Comparison of ENCODE assay signal across 16 cellular contexts in genomic region chr7:46928719-46929118, GRCh38.
DNase-seq lines count a peak whose midpoint lies in the region; ATAC-seq, FAIRE-seq and TF ChIP-seq lines count a peak whose summit lies in the region.
"Had no signal": no experiment of that assay in that cellular context is flagged by ENCODE, and none has a peak within 500 bp of the region (broad histone marks: within the 10 kb centered on the region; RNA-seq: fewer than 3 reads in every experiment).

No MANE protein-coding gene starts in this region.

- H2AFZ ChIP-seq in IMR-90 (replicated peaks; ENCODE audit: low read length, poor library complexity) (no peak overlapping the region), keratinocyte (ENCODE audit: control insufficient read depth, low read length) (peak overlapping the region; percentile 25)

- H3K4me3 Mint-ChIP-seq in natural killer cell treated with Interleukin-12 subunit alpha and Interleukin-12 subunit beta and Interleukin-15 and Interleukin-18, amount 100 ng/mL, for 72 hours, result no peak overlapping the region
- H3K4me3 Mint-ChIP-seq: CD14-positive monocyte; CD8-positive, alpha-beta T cell had no signal

- no peaks in the 10 kb centered on the region for H3K27me3 Mint-ChIP-seq in natural killer cell treated with Interleukin-12 subunit alpha and Interleukin-12 subunit beta and Interleukin-15 and Interleukin-18, amount 100 ng/mL, for 72 hours

- H2BK20ac ChIP-seq in IMR-90 (ENCODE audit: low read depth, low read length), result no peak overlapping the region

- WGBS in A549 (ENCODE audit: missing lambda C conversion rate), result 27% methylated on average over 4 of the region's 4 CpGs
- 50% methylated on average over 1 of the region's 4 CpGs; no CpG with 5 or more reads in 1 of the 2 experiments for WGBS in IMR-90 (ENCODE audit: extremely low coverage in 2 of 2, insufficient read length in 1 of 2), 2 experiments
- WGBS in spleen, 5 donors, result 51 to 66% (median 63%) methylated on average over 4 of the region's 4 CpGs

- intact Hi-C loops in IMR-90 (cut with micrococcal nuclease) (no loop called here), spleen (cut with DNase I; ENCODE audit: low total_unique reads) (no loop called here)

- H3K4me1 Mint-ChIP-seq in natural killer cell treated with Interleukin-12 subunit alpha and Interleukin-12 subunit beta and Interleukin-15 and Interleukin-18, amount 100 ng/mL, for 72 hours (ENCODE audit: low read depth in 2 of 2), result no peaks in the 10 kb centered on the region
- H3K4me1 Mint-ChIP-seq: CD14-positive monocyte had no signal

- no peak for ATAC-seq in A549
- no peak for ATAC-seq in IMR-90 (ENCODE audit: low read depth)
- ATAC-seq in natural killer cell treated with Interleukin-12 subunit alpha and Interleukin-12 subunit beta and Interleukin-15 and Interleukin-18, amount 100 ng/mL, for 72 hours, result no peak
- ATAC-seq: CD8-positive, alpha-beta T cell had no signal

- DNase-seq in A549 (ENCODE audit: low read depth in 1 of 2, low spot score in 1 of 2) (no peak), IMR-90 (no peak), keratinocyte (ENCODE audit: low read depth, low spot score) (no peak), renal cortical epithelial cell (ENCODE audit: low read depth) (peak; percentile 74), spleen (no peak), NCI-H82 (lab: John Stamatoyannopoulos, UW) (no peak)
- DNase-seq in natural killer cell treated with Interleukin-12 subunit alpha and Interleukin-12 subunit beta and Interleukin-15 and Interleukin-18, amount 100 ng/mL, for 72 hours (ENCODE audit: low spot score), result no peak
- DNase-seq: CD8-positive, alpha-beta T cell; COR-L47; DND-41; GDM1; GOT3; HCEC 1CT had no signal

- no peak overlapping the region for H4K8ac ChIP-seq in IMR-90 (ENCODE audit: low read depth in 2 of 2, low read length in 2 of 2)

- no peak overlapping the region for H3K4ac ChIP-seq in IMR-90 (ENCODE audit: low read depth, low read length)

- H3K4me1 ChIP-seq in A549 (peaks cover 34% of the 10 kb centered on the region), IMR-90 (ENCODE audit: control insufficient read depth, insufficient read depth, low read length) (peaks cover 10% of the 10 kb centered on the region), keratinocyte (ENCODE audit: control insufficient read depth, extremely low read depth, insufficient read depth, low read length) (peaks cover 31% of the 10 kb centered on the region), spleen (no peaks in the 10 kb centered on the region)

- BruUV-seq in IMR-90 (replicated peaks; lab: Mats Ljungman, UMichigan), result no TSS peak

- in situ Hi-C loops in IMR-90 (cut with MboI; ENCODE audit: low sequenced_read_pairs), result loop anchor here (25.0 kb wide), 1 partner anchor 1016 kb away; the partner anchor contains the start of gene IGFBP3

- H4K5ac ChIP-seq in IMR-90 (ENCODE audit: low read depth, low read length), result no peak overlapping the region

- H2AK9ac ChIP-seq in IMR-90 (replicated peaks; ENCODE audit: low read depth, low read length, poor library complexity), result no peak overlapping the region

- H4K20me1 ChIP-seq in IMR-90 (ENCODE audit: insufficient read depth, low read length) (no peaks in the 10 kb centered on the region), keratinocyte (ENCODE audit: control insufficient read depth, extremely low read depth, insufficient read depth, low read length) (no peaks in the 10 kb centered on the region)

- no peak overlapping the region for H3K27ac ChIP-seq in A549
- no peak overlapping the region for H3K27ac ChIP-seq in IMR-90 (ENCODE audit: insufficient read depth, low read length)
- no peak overlapping the region for H3K27ac ChIP-seq in keratinocyte (ENCODE audit: control insufficient read depth, insufficient read depth, low read length)
- H3K27ac ChIP-seq in spleen, result no peak overlapping the region

- H3K4me3 ChIP-seq in A549 (no peak overlapping the region), IMR-90 (ENCODE audit: insufficient read depth, low read depth, low read length) (no peak overlapping the region), keratinocyte (ENCODE audit: control insufficient read depth in 2 of 3, extremely low read depth in 1 of 3, insufficient read depth in 2 of 3, low read depth in 1 of 3, low read length in 3 of 3) (no peak overlapping the region), spleen (no peak overlapping the region)

- TF ChIP-seq EP300 in A549 (IDR thresholded peaks at IDR 0.05), result no peak

- no peaks in the 10 kb centered on the region for H3K79me1 ChIP-seq in IMR-90 (ENCODE audit: low read depth in 1 of 2, low read length in 2 of 2)

- TF ChIP-seq RAD21 in A549 (conservative IDR thresholded peaks at IDR 0.05 in 1 of 2, IDR thresholded peaks at IDR 0.05 in 1 of 2), result no peak
- TF ChIP-seq RAD21 in IMR-90 (IDR thresholded peaks at IDR 0.05; ENCODE audit: low read length), result no peak

- no peak overlapping the region for H2BK120ac ChIP-seq in IMR-90 (ENCODE audit: low read depth, low read length)

- H2BK15ac ChIP-seq in IMR-90 (ENCODE audit: low read depth, low read length), result no peak overlapping the region

- H3K9ac ChIP-seq in IMR-90 (ENCODE audit: low read depth, low read length) (no peak overlapping the region), keratinocyte (ENCODE audit: control insufficient read depth, extremely low read depth, insufficient read depth, low read length) (no peak overlapping the region)

- H3K23ac ChIP-seq in IMR-90 (ENCODE audit: low read depth, low read length), result no peak overlapping the region

- no peak overlapping the region for H3K14ac ChIP-seq in IMR-90 (replicated peaks; ENCODE audit: low read depth, low read length)

- POLR2A ChIA-PET in A549 (lab: Yijun Ruan, JAX) (no interaction called here), IMR-90 (lab: Charles Lee; ENCODE audit: unreplicated experiment) (no interaction called here)

- CTCF ChIA-PET in A549 (lab: Yijun Ruan, JAX), result interaction anchor here (1.0 kb wide), 1 partner anchor 11 kb away, joined by 3 read pairs; no protein-coding TSS in a partner anchor
- CTCF ChIA-PET in IMR-90 (lab: Yijun Ruan, JAX), result interaction anchor here (1.8 kb wide), 1 partner anchor 1006 kb away, joined by 5 read pairs; no protein-coding TSS in a partner anchor

- no peak overlapping the region for H2BK5ac ChIP-seq in IMR-90 (ENCODE audit: low read depth, low read length, poor library complexity, severe bottlenecking)

- H3K36me3 Mint-ChIP-seq in natural killer cell treated with Interleukin-12 subunit alpha and Interleukin-12 subunit beta and Interleukin-15 and Interleukin-18, amount 100 ng/mL, for 72 hours, result no peaks in the 10 kb centered on the region
- H3K36me3 Mint-ChIP-seq: CD14-positive monocyte; CD8-positive, alpha-beta T cell had no signal

- no peaks in the 10 kb centered on the region for H3K36me3 ChIP-seq in IMR-90 (ENCODE audit: control insufficient read depth, insufficient read depth, low read length)
- H3K36me3 ChIP-seq in keratinocyte (ENCODE audit: control insufficient read depth in 2 of 2, extremely low read depth in 1 of 2, insufficient read depth in 2 of 2, low read length in 2 of 2), result no peaks in the 10 kb centered on the region
- H3K36me3 ChIP-seq in spleen, result no peaks in the 10 kb centered on the region

- no peak overlapping the region for H2AK5ac ChIP-seq in IMR-90 (ENCODE audit: low read depth, low read length)

- no peak overlapping the region for H3K27ac Mint-ChIP-seq in natural killer cell treated with Interleukin-12 subunit alpha and Interleukin-12 subunit beta and Interleukin-15 and Interleukin-18, amount 100 ng/mL, for 72 hours
- H3K27ac Mint-ChIP-seq: CD14-positive monocyte; CD8-positive, alpha-beta T cell had no signal

- FAIRE-seq in A549 (lab: Jason Lieb, UNC) (no peak), keratinocyte (lab: Jason Lieb, UNC) (peak; percentile 53)
- FAIRE-seq: GM12892, GM19239 had no signal

- peak overlapping the region; percentile 52; the same call in 1 of the 2 replicates for H3K18ac ChIP-seq in IMR-90 (ENCODE audit: low read depth, low read length)

- H3K27me3 ChIP-seq in IMR-90 (ENCODE audit: control insufficient read depth, insufficient read depth, low read length) (no peaks in the 10 kb centered on the region), keratinocyte (ENCODE audit: control insufficient read depth, extremely low read depth, insufficient read depth, low read length) (no peaks in the 10 kb centered on the region), spleen (replicated peaks in 1 of 7) (no peaks in the 10 kb centered on the region)

- H3K4me2 ChIP-seq in A549 (peak overlapping the region; percentile 4; the same call in 1 of the 3 replicates), IMR-90 (ENCODE audit: low read depth, low read length) (no peak overlapping the region), keratinocyte (ENCODE audit: control insufficient read depth, extremely low read depth, insufficient read depth, low read depth, low read length) (no peak overlapping the region)

- dilution Hi-C loops in IMR-90 (cut with HindIII; ENCODE audit: low sequenced_read_pairs, unreplicated experiment) (no loop called here), keratinocyte (cut with MboI; ENCODE audit: extremely low pct_ligation_motif_present, low sequenced_read_pairs) (no loop called here)

- H3K56ac ChIP-seq in IMR-90 (ENCODE audit: extremely low read depth, insufficient read depth, low read length), result no peak overlapping the region

- TF ChIP-seq POLR2A in A549 (IDR thresholded peaks at IDR 0.05; ENCODE audit: low read length) (no peak), IMR-90 (IDR thresholded peaks at IDR 0.05; ENCODE audit: low read depth, low read length) (no peak), spleen (IDR thresholded peaks at IDR 0.05) (no peak)

- H3K9me3 Mint-ChIP-seq in natural killer cell treated with Interleukin-12 subunit alpha and Interleukin-12 subunit beta and Interleukin-15 and Interleukin-18, amount 100 ng/mL, for 72 hours, result peaks cover 19% of the 10 kb centered on the region

- H3K79me2 ChIP-seq in keratinocyte (ENCODE audit: control insufficient read depth, insufficient read depth, low read length), result no peaks in the 10 kb centered on the region

- H3K9me1 ChIP-seq in IMR-90 (ENCODE audit: insufficient read depth, low read length), result peaks cover 4% of the 10 kb centered on the region
- H3K9me1 ChIP-seq in keratinocyte (ENCODE audit: control insufficient read depth, extremely low read depth, insufficient read depth, low read length), result no peaks in the 10 kb centered on the region

- H3K9me3 ChIP-seq in A549, result 0 out of 3 replicates have a peak, but pooled peaks cover 2% of the 10 kb centered on the region
- no peaks in the 10 kb centered on the region for H3K9me3 ChIP-seq in IMR-90 (ENCODE audit: control insufficient read depth, insufficient read depth, low read length)
- no peaks in the 10 kb centered on the region for H3K9me3 ChIP-seq in keratinocyte (ENCODE audit: control insufficient read depth, low read depth, low read length)
- peaks cover 0 to 12% (median 2%) of the 10 kb centered on the region in 8 donors for H3K9me3 ChIP-seq in spleen

- TF ChIP-seq CTCF in A549 (IDR thresholded peaks at IDR 0.05), result no peak
- TF ChIP-seq CTCF in IMR-90 (conservative IDR thresholded peaks at IDR 0.05; ENCODE audit: low read depth, low read length), result no peak
- no peak for TF ChIP-seq CTCF in keratinocyte (optimal IDR thresholded peaks at IDR 0.05 in 1 of 3, IDR thresholded peaks at IDR 0.05 in 1 of 3, conservative IDR thresholded peaks at IDR 0.05 in 1 of 3; ENCODE audit: extremely low read depth in 1 of 3, insufficient read depth in 2 of 3, low read length in 3 of 3)
- TF ChIP-seq CTCF in spleen (IDR thresholded peaks at IDR 0.05 in 8 of 11, conservative IDR thresholded peaks at IDR 0.05 in 3 of 11), result no peak

- no peak overlapping the region for H4K91ac ChIP-seq in IMR-90 (ENCODE audit: insufficient read depth, low read depth, low read length)
